Comparison of ENCODE assay signal across 10 cellular contexts in the genomic region with DNA sequence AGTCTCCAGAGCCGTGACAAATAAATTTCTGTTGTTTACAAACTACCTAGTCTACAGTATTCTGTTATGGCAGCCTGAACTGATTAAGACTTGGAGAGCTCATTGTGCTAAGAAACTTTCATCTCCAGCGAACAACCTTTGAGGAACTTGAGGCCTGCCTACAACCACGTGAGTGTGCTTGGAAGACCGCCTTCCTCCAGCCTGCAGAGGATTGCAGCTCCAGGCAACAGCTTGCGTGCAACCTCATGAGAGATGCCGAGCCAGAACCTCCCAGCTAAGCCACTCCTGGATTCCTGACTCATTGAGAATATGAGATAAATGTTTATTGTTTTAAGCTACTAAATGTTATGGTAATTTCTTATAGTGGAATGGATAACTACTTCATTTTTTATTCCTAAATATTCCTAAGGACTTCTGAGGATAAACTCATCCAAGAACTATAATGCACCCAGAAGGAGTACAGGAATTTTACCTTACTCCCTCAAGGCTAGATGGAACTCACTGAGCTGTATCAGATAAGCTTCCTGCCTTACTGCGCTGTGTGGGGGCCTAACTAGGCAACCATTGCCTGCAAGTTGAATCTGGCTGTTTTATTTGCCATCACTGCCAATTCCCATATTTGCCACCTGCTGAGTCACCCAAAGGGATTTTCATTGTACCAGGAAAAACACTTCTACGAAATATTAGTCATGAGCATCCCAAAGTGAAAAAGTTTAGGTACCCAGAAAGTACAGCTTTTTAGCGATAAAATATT. TPM values are rescaled to one million over a fixed set of nuclear protein-coding genes. Genes with fewer than 3 reads are reported as not detected.
DNase-seq lines count a peak whose midpoint lies in the region; ATAC-seq and TF ChIP-seq lines count a peak whose summit lies in the region.
"Had no signal": no experiment of that assay in that cellular context is flagged by ENCODE, and none has a peak within 500 bp of the region (broad histone marks: within the 10 kb centered on the region; RNA-seq: fewer than 3 reads in every experiment).

No MANE protein-coding gene starts in this region.

- H3K9me3 ChIP-seq in BLaER1 (no peaks in the 10 kb centered on the region; the same call in 1 of the 2 replicates), gastroesophageal sphincter (no peaks in the 10 kb centered on the region), Karpas-422 (ENCODE audit: low read length) (no peaks in the 10 kb centered on the region)
- no peaks in the 10 kb centered on the region for H3K9me3 ChIP-seq in CD8-positive, alpha-beta memory T cell (ENCODE audit: low read length)

- H3K9ac ChIP-seq in BLaER1 = no peak overlapping the region
- H3K9ac ChIP-seq in Karpas-422 (ENCODE audit: low read length) = no peak overlapping the region
- H3K9ac ChIP-seq: KMS-11 had no signal

- DNase-seq in T1000 (lab: John Stamatoyannopoulos, UW) = peak; percentile 85
- DNase-seq in posterior cingulate gyrus = peak in 9 of 10 donors; percentile 18 to 92 (median 41)
- no peak for DNase-seq in activated CD4-positive, alpha-beta T cell treated with anti-CD3 and anti-CD28 coated beads, Interleukin-2, amount 50 U/mL, for 4 hours
- no peak for DNase-seq in Karpas-422
- DNase-seq in CD8-positive, alpha-beta memory T cell = no peak

- WGBS in gastroesophageal sphincter (ENCODE audit: low coverage in 1 of 2), 2 donors = 56 to 64% methylated on average over 8 to 9 of the region's 9 CpGs

- H3K79me2 ChIP-seq in Karpas-422 (ENCODE audit: low read length) = no peaks in the 10 kb centered on the region

- H3K4me3 Mint-ChIP-seq in CD8-positive, alpha-beta memory T cell = no peak overlapping the region
- H3K4me3 Mint-ChIP-seq: T-helper 1 cell treated with Interleukin-12 subunit alpha and Interleukin-12 subunit beta and Interleukin-4 antibody, amounts not matched to agents 30 μg/mL and 1 μg/mL, for 36 hours had no signal

- no peaks in the 10 kb centered on the region for H3K4me1 Mint-ChIP-seq in CD8-positive, alpha-beta memory T cell

- H3K36me3 Mint-ChIP-seq in CD8-positive, alpha-beta memory T cell = no peaks in the 10 kb centered on the region

- H3K27ac Mint-ChIP-seq in CD8-positive, alpha-beta memory T cell = no peak overlapping the region
- H3K27ac Mint-ChIP-seq: T-helper 1 cell treated with Interleukin-12 subunit alpha and Interleukin-12 subunit beta and Interleukin-4 antibody, amounts not matched to agents 30 μg/mL and 1 μg/mL, for 36 hours had no signal

- H2AFZ ChIP-seq in Karpas-422 (ENCODE audit: low read length) = no peak overlapping the region

- TF ChIP-seq POLR2A in gastroesophageal sphincter (IDR thresholded peaks at IDR 0.05) = no peak

- TF ChIP-seq EP300 in gastroesophageal sphincter (IDR thresholded peaks at IDR 0.05) = no peak

- H3K36me3 ChIP-seq in BLaER1 (no peaks in the 10 kb centered on the region), gastroesophageal sphincter (no peaks in the 10 kb centered on the region), Karpas-422 (ENCODE audit: insufficient read depth, low read length) (no peaks in the 10 kb centered on the region)
- H3K36me3 ChIP-seq in CD8-positive, alpha-beta memory T cell (ENCODE audit: insufficient read depth, low read length) = no peaks in the 10 kb centered on the region

- H4K20me1 ChIP-seq in BLaER1 (no peaks in the 10 kb centered on the region), Karpas-422 (ENCODE audit: insufficient read depth, low read depth, low read length) (no peaks in the 10 kb centered on the region)

- H3K9me3 Mint-ChIP-seq in CD8-positive, alpha-beta memory T cell = no peaks in the 10 kb centered on the region
- H3K9me3 Mint-ChIP-seq: T-helper 1 cell treated with Interleukin-12 subunit alpha and Interleukin-12 subunit beta and Interleukin-4 antibody, amounts not matched to agents 30 μg/mL and 1 μg/mL, for 36 hours had no signal

- POLR2A ChIA-PET in CD8-positive, alpha-beta memory T cell (lab: Charles Lee) = no interaction called here

- ATAC-seq in gastroesophageal sphincter (peak; percentile 80), GM18517 (IDR thresholded peaks at IDR 0.05; ENCODE audit: unreplicated experiment) (no peak)

- peaks cover 22% of the 10 kb centered on the region for H3K4me1 ChIP-seq in BLaER1
- peaks cover 0 to 7% (median 0%) of the 10 kb centered on the region in 3 donors for H3K4me1 ChIP-seq in gastroesophageal sphincter
- no peaks in the 10 kb centered on the region for H3K4me1 ChIP-seq in Karpas-422 (ENCODE audit: low read length)
- H3K4me1 ChIP-seq in CD8-positive, alpha-beta memory T cell (ENCODE audit: insufficient read depth, low read length) = no peaks in the 10 kb centered on the region

- intact Hi-C loops in posterior cingulate gyrus (cut with DNase I) = no loop called here

- CTCF ChIA-PET in CD8-positive, alpha-beta memory T cell (lab: Charles Lee) = interaction anchor here (0.6 kb wide), 1 partner anchor 32 kb away, joined by 3 read pairs; no protein-coding TSS in a partner anchor

- H3K27ac ChIP-seq in BLaER1 (no peak overlapping the region), gastroesophageal sphincter (peak overlapping the region in 1 of 4 donors; percentile 51), Karpas-422 (ENCODE audit: low read length) (no peak overlapping the region)
- H3K27ac ChIP-seq in CD8-positive, alpha-beta memory T cell (ENCODE audit: low read depth, low read length) = no peak overlapping the region
- H3K27ac ChIP-seq: KMS-11 had no signal

- peaks cover 0 to 32% of the 10 kb centered on the region in 2 donors for H3K27me3 Mint-ChIP-seq in CD8-positive, alpha-beta memory T cell

- no peaks in the 10 kb centered on the region for H3K9me2 ChIP-seq in Karpas-422 (replicated peaks; ENCODE audit: insufficient read depth, low read length)

- H3K27me3 ChIP-seq in BLaER1 = no peaks in the 10 kb centered on the region
- no peaks in the 10 kb centered on the region for H3K27me3 ChIP-seq in gastroesophageal sphincter
- H3K27me3 ChIP-seq in Karpas-422 (ENCODE audit: low read length) = no peaks in the 10 kb centered on the region
- H3K27me3 ChIP-seq in CD8-positive, alpha-beta memory T cell (ENCODE audit: insufficient read depth, low read length, poor library complexity, severe bottlenecking) = no peaks in the 10 kb centered on the region

- TF ChIP-seq CTCF in gastroesophageal sphincter (IDR thresholded peaks at IDR 0.05) = no peak

- H3K4me2 ChIP-seq in BLaER1 (peak overlapping the region; percentile 57), Karpas-422 (ENCODE audit: low read depth, low read length, poor library complexity, severe bottlenecking) (no peak overlapping the region)
- H3K4me2 ChIP-seq: KMS-11 had no signal

- H3K4me3 ChIP-seq in BLaER1 (no peak overlapping the region), gastroesophageal sphincter (no peak overlapping the region), Karpas-422 (ENCODE audit: low read length) (no peak overlapping the region)
- H3K4me3 ChIP-seq in CD8-positive, alpha-beta memory T cell (ENCODE audit: low read length) = no peak overlapping the region

RNA-seq across cellular contexts. Expression of gene FAM177B, which starts 17.6 kb away (rescaled TPM):
- under 1 TPM in 1 of 4 donors, not detected in 3; 0.73 TPM for total RNA-seq in gastroesophageal sphincter
- total RNA-seq in Karpas-422 (2014; rRNA removed; shearing (Covaris generic); ENCODE audit: low replicate concordance) = not detected in 2 replicates
- total RNA-seq in CD8-positive, alpha-beta memory T cell = not detected
- polyA plus RNA-seq in CD8-positive, alpha-beta memory T cell = not detected

RNA-seq across cellular contexts. Expression of gene BROX, which starts 42.2 kb away (rescaled TPM):
- 100 to 1,000 TPM in 1 of 4 donors, 10 to 100 TPM in 3; 41.3 to 111 (median 63.2) TPM for total RNA-seq in gastroesophageal sphincter
- 15.3 and 26.8 TPM in 2 replicates for total RNA-seq in Karpas-422 (2014; rRNA removed; shearing (Covaris generic); ENCODE audit: low replicate concordance)
- 10 to 100 TPM; 46.9 to 47.8 TPM for total RNA-seq in CD8-positive, alpha-beta memory T cell
- 15.1 TPM for polyA plus RNA-seq in CD8-positive, alpha-beta memory T cell

RNA-seq across cellular contexts. Expression of gene AIDA, which starts 42.3 kb away (rescaled TPM):
- total RNA-seq in gastroesophageal sphincter = 100 to 1,000 TPM in 3 of 4 donors, 10 to 100 TPM in 1; 79.3 to 119 (median 108) TPM
- total RNA-seq in Karpas-422 (2014; rRNA removed; shearing (Covaris generic); ENCODE audit: low replicate concordance) = 13.3 and 26.4 TPM in 2 replicates
- total RNA-seq in CD8-positive, alpha-beta memory T cell = 10 to 100 TPM; 57.9 to 59.1 TPM
- polyA plus RNA-seq in CD8-positive, alpha-beta memory T cell = 29.2 TPM

Comparison
In these comparisons a context has a peak if more than half of its experiments do, and no peak if none do; other contexts are left out.
1. DNase-seq: peak in T1000 (single experiment) and posterior cingulate gyrus (9 of 10); none in activated CD4-positive, alpha-beta T cell treated with anti-CD3 and anti-CD28 coated beads, Interleukin-2, amount 50 U/mL, for 4 hours (0 of 2), Karpas-422 (single experiment) and CD8-positive, alpha-beta memory T cell (0 of 5).